1 cellular context compared by ENCODE assay signal in genomic region chr1:1115830-1116700, GRCh38.
A peak's percentile ranks its signal among the peaks of the same experiment; 100 is the strongest.
TF ChIP-seq lines count a peak whose summit lies in the region.

TSS of gene C1orf159 (minus strand) at chr1:1116089. CDS start at chr1:1091543, 24,546 bp downstream.

TF ChIP-seq in HepG2, 621 proteins besides CTCF, POLR2A, EP300 and RAD21 (continued from another document):
- TF ChIP-seq ZBTB44 (CRISPR knock-in tag; IDR thresholded peaks at IDR 0.05) (no peak), POGK (CRISPR knock-in tag; conservative IDR thresholded peaks at IDR 0.05) (peak; percentile 60; the same call in 1 of the 2 replicates), YY1 (IDR thresholded peaks at IDR 0.05; ENCODE audit: insufficient read depth, insufficient replicate concordance, low read depth, low read length) (peak; percentile 80)
TF ChIP-seq in HepG2: peak in this region for 147.
